Comparison of ENCODE assay signal across 10 cellular contexts in genomic region chr16:78925071-78925714, GRCh38.
A peak's percentile ranks its signal among the peaks of the same experiment; 100 is the strongest.
DNase-seq lines count a peak whose midpoint lies in the region; ATAC-seq and TF ChIP-seq lines count a peak whose summit lies in the region.
"Had no signal": no experiment of that assay in that cellular context is flagged by ENCODE, and none has a peak within 500 bp of the region (broad histone marks: within the 10 kb centered on the region; RNA-seq: fewer than 3 reads in every experiment).

No MANE protein-coding gene starts in this region.

- H3K9ac ChIP-seq in OCI-LY3 (ENCODE audit: low read length) (no peak overlapping the region), neural cell (ENCODE audit: low read length) (no peak overlapping the region)
- H3K9ac ChIP-seq: BLaER1 treated with 17β-estradiol and CSF1 and Interleukin-3, amounts not matched to agents 10 nM and 100 nM had no signal

- no peak for ATAC-seq in HG03135 (IDR thresholded peaks at IDR 0.05; ENCODE audit: unreplicated experiment)

- H3K36me3 ChIP-seq in OCI-LY3 (replicated peaks; ENCODE audit: low read depth, low read length) (no peaks in the 10 kb centered on the region), neural cell (ENCODE audit: insufficient read depth, low read length) (no peaks in the 10 kb centered on the region)
- H3K36me3 ChIP-seq: BLaER1 treated with 17β-estradiol and CSF1 and Interleukin-3, amounts not matched to agents 10 nM and 100 nM had no signal

- TF ChIP-seq CTCF in OCI-LY3 (IDR thresholded peaks at IDR 0.05; ENCODE audit: low read depth, low read length) (peak; percentile 66), dorsolateral prefrontal cortex (IDR thresholded peaks at IDR 0.05 in 54 of 56, conservative IDR thresholded peaks at IDR 0.05 in 2 of 56; ENCODE audit: low read depth in 1 of 56, partially characterized antibody in 56 of 56) (peak in 54 of 56 donors; percentile 17 to 64 (median 47)), neural cell (IDR thresholded peaks at IDR 0.05; ENCODE audit: poor library complexity, severe bottlenecking) (peak; percentile 13)

- DNase-seq in SIG-M5 treated with dmso at 0.1 percent for 504 hours (lab: John Stamatoyannopoulos, UW; ENCODE audit: unreplicated experiment) (peak; percentile 35), SIG-M5 (lab: John Stamatoyannopoulos, UW) (no peak), dorsolateral prefrontal cortex (peak in 1 of 10 donors; percentile 31), Ammon's horn (ENCODE audit: low spot score) (no peak), NCI-H1048 (lab: John Stamatoyannopoulos, UW) (no peak)

- H3K4me3 ChIP-seq in OCI-LY3 (ENCODE audit: low read length) (no peak overlapping the region), dorsolateral prefrontal cortex (no peak overlapping the region), neural cell (ENCODE audit: low read length) (no peak overlapping the region)
- H3K4me3 ChIP-seq: BLaER1 treated with 17β-estradiol and CSF1 and Interleukin-3, amounts not matched to agents 10 nM and 100 nM; SK-N-MC had no signal

- H3K79me2 ChIP-seq in OCI-LY3 (ENCODE audit: low read length) (no peaks in the 10 kb centered on the region), neural cell (replicated peaks; ENCODE audit: insufficient read depth, low read length) (no peaks in the 10 kb centered on the region)

- H3F3A ChIP-seq in neural cell (ENCODE audit: insufficient read depth, low read length, poor library complexity, severe bottlenecking) = no peaks in the 10 kb centered on the region

- no peaks in the 10 kb centered on the region for H3K9me2 ChIP-seq in neural cell (ENCODE audit: insufficient read depth, low read length)

- H3K27ac ChIP-seq in OCI-LY3 (ENCODE audit: low read length) (no peak overlapping the region), dorsolateral prefrontal cortex (no peak overlapping the region), neural cell (ENCODE audit: low read length) (no peak overlapping the region)
- H3K27ac ChIP-seq: BLaER1 treated with 17β-estradiol and CSF1 and Interleukin-3, amounts not matched to agents 10 nM and 100 nM; SK-N-MC had no signal

- no peak for TF ChIP-seq EP300 in neural cell (conservative IDR thresholded peaks at IDR 0.05; ENCODE audit: poor library complexity, severe bottlenecking)

- H2AFZ ChIP-seq in OCI-LY3 (ENCODE audit: low read depth, low read length) (0 out of 2 replicates have a peak overlapping the region, but pooled peaks have one; percentile 3), neural cell (ENCODE audit: low read depth, low read length) (no peak overlapping the region)

- 0 out of 2 replicates have a peak, but pooled peaks cover 2% of the 10 kb centered on the region for H3K4me1 ChIP-seq in OCI-LY3 (ENCODE audit: low read length)

- H3K4me2 ChIP-seq in OCI-LY3 (ENCODE audit: low read length) (peak overlapping the region; percentile 27; the same call in 1 of the 2 replicates), neural cell (ENCODE audit: low read length) (no peak overlapping the region)
- H3K4me2 ChIP-seq: BLaER1 treated with 17β-estradiol and CSF1 and Interleukin-3, amounts not matched to agents 10 nM and 100 nM had no signal

- TF ChIP-seq RAD21 in neural cell (conservative IDR thresholded peaks at IDR 0.05) = no peak

- intact Hi-C loops in dorsolateral prefrontal cortex (cut with DNase I) = loop anchor here in 1 of 2 donors (5.0 kb wide), 1 partner anchor 287 kb away; no protein-coding TSS in a partner anchor

- no peaks in the 10 kb centered on the region for H4K20me1 ChIP-seq in OCI-LY3 (ENCODE audit: insufficient read depth, low read length)
- no peaks in the 10 kb centered on the region for H4K20me1 ChIP-seq in neural cell (ENCODE audit: insufficient read depth)
- H4K20me1 ChIP-seq: BLaER1 treated with 17β-estradiol and CSF1 and Interleukin-3, amounts not matched to agents 10 nM and 100 nM had no signal

- no peaks in the 10 kb centered on the region for H3K27me3 ChIP-seq in OCI-LY3 (ENCODE audit: low read depth, low read length)
- H3K27me3 ChIP-seq in dorsolateral prefrontal cortex = no peaks in the 10 kb centered on the region
- H3K27me3 ChIP-seq in neural cell (ENCODE audit: insufficient read depth, low read depth, low read length) = no peaks in the 10 kb centered on the region
- H3K27me3 ChIP-seq: BLaER1 treated with 17β-estradiol and CSF1 and Interleukin-3, amounts not matched to agents 10 nM and 100 nM had no signal

- H3K9me3 ChIP-seq in OCI-LY3 (ENCODE audit: insufficient read depth, low read length) (peaks cover 8% of the 10 kb centered on the region), neural cell (ENCODE audit: low read length) (peaks cover 10% of the 10 kb centered on the region)

TF ChIP-seq in neural cell, 6 proteins besides CTCF, POLR2A, EP300 and RAD21:
- TF ChIP-seq POLR2AphosphoS5 (IDR thresholded peaks at IDR 0.05) = no peak

Comparison
In these comparisons a context has a peak if more than half of its experiments do, and no peak if none do; other contexts are left out.
1. CTCF ChIP-seq: peak in every context shown above with its lines; median percentile 66 in OCI-LY3; 47 in dorsolateral prefrontal cortex; 13 in neural cell.